9 cellular contexts compared by ENCODE assay signal in the genomic region with DNA sequence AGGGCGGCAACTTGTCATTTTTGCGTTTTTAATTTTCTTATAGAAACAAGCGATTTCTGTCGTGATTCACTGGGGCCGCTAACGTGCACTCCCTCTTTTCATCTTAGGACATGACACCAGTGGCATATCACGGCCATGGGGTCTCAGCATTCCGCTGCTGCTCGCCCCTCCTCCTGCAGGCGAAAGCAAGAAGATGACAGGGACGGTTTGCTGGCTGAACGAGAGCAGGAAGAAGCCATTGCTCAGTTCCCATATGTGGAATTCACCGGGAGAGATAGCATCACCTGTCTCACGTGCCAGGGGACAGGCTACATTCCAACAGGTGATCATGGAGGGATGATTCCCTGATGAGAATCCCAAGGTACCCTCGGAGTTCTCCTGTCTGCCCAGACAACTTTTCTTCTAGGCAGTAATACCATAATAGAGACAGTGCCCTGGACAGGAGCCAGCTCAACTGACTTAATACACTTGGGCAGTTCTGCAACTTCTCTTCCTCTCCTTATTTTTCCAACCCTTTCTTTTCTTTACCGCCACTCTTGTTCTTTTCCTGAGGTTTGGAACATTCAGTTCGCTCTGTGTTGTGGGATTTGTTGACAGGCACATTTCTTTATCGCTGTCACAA. TPM values are rescaled to one million over a fixed set of nuclear protein-coding genes. Genes with fewer than 3 reads are reported as not detected.
DNase-seq lines count a peak whose midpoint lies in the region; ATAC-seq, FAIRE-seq and TF ChIP-seq lines count a peak whose summit lies in the region.
"Had no signal": no experiment of that assay in that cellular context is flagged by ENCODE, and none has a peak within 500 bp of the region (broad histone marks: within the 10 kb centered on the region; RNA-seq: fewer than 3 reads in every experiment).

No MANE protein-coding gene starts in this region.

- peaks cover 31% of the 10 kb centered on the region for H3K27me3 Mint-ChIP-seq in T-helper 2 cell treated with Interferon-gamma antibody and Interleukin-4, amounts not matched to agents 5 μg/mL and 100 μg/mL, for 36 hours (ENCODE audit: low read depth)

- no peak overlapping the region for H3K27ac ChIP-seq in fibroblast of lung (ENCODE audit: insufficient read depth, low read length)
- no peak overlapping the region for H3K27ac ChIP-seq in pancreas

- 0 out of 2 replicates have a peak, but pooled peaks cover 2% of the 10 kb centered on the region for H3K36me3 ChIP-seq in BJ (ENCODE audit: control insufficient read depth, insufficient read depth, low read length)
- H3K36me3 ChIP-seq in HAP-1 (replicated peaks) = peaks cover 41% of the 10 kb centered on the region
- H3K36me3 ChIP-seq in fibroblast of lung (ENCODE audit: control insufficient read depth, insufficient read depth, low read length) = peaks cover 6% of the 10 kb centered on the region
- peaks cover 0 to 10% (median 0%) of the 10 kb centered on the region in 3 donors for H3K36me3 ChIP-seq in pancreas

- peak overlapping the region; percentile 99 for H3K4me3 Mint-ChIP-seq in T-helper 2 cell treated with Interferon-gamma antibody and Interleukin-4, amounts not matched to agents 5 μg/mL and 100 μg/mL, for 36 hours

- H2AFZ ChIP-seq in fibroblast of lung (ENCODE audit: low read length) = peak overlapping the region; percentile 84

- no peak for FAIRE-seq in pancreas (lab: Jason Lieb, UNC)

- peak overlapping the region; percentile 99 for H3K4me2 ChIP-seq in fibroblast of lung (ENCODE audit: extremely low read depth, insufficient read depth, low read length)

- CTCF ChIA-PET in BJ (lab: Yijun Ruan, JAX) = interaction anchor here (0.6 to 6.0 kb wide), 24 partner anchors 12 to 248 kb away, joined by 3 to 85 read pairs (median 4); a partner anchor contains a TSS

- intact Hi-C loops in pancreas (cut with DNase I) = no loop called here

- peaks cover 32% of the 10 kb centered on the region for H3K4me1 Mint-ChIP-seq in T-helper 2 cell treated with Interferon-gamma antibody and Interleukin-4, amounts not matched to agents 5 μg/mL and 100 μg/mL, for 36 hours (ENCODE audit: low read depth)

- H3K9ac ChIP-seq in fibroblast of lung (ENCODE audit: insufficient read depth, low read length) = peak overlapping the region; percentile 48

- H3K27me3 ChIP-seq in BJ (ENCODE audit: control insufficient read depth, insufficient read depth, low read length) (peaks cover 4% of the 10 kb centered on the region; the same call in 1 of the 2 replicates), HAP-1 (ENCODE audit: low read depth) (no peaks in the 10 kb centered on the region), fibroblast of lung (ENCODE audit: control insufficient read depth, insufficient read depth, low read length) (no peaks in the 10 kb centered on the region), pancreas (no peaks in the 10 kb centered on the region)

- no peak for TF ChIP-seq CTCF in BJ (IDR thresholded peaks at IDR 0.05; ENCODE audit: insufficient read depth, low read depth, low read length)
- TF ChIP-seq CTCF in fibroblast of lung (conservative IDR thresholded peaks at IDR 0.05 in 1 of 2, IDR thresholded peaks at IDR 0.05 in 1 of 2; ENCODE audit: low read depth in 1 of 2, low read length in 2 of 2) = no peak
- TF ChIP-seq CTCF in pancreas (IDR thresholded peaks at IDR 0.05) = no peak

- H3K79me2 ChIP-seq in fibroblast of lung (ENCODE audit: control insufficient read depth, insufficient read depth, low read length) = no peaks in the 10 kb centered on the region

- peaks cover 45% of the 10 kb centered on the region for H3K36me3 Mint-ChIP-seq in T-helper 2 cell treated with Interferon-gamma antibody and Interleukin-4, amounts not matched to agents 5 μg/mL and 100 μg/mL, for 36 hours (ENCODE audit: low read depth)

- in situ Hi-C loops in HAP-1 (cut with MboI; ENCODE audit: low sequenced_read_pairs) = no loop called here

- POLR2A ChIA-PET in BJ (lab: Charles Lee) = no interaction called here

- no peaks in the 10 kb centered on the region for H3K9me3 ChIP-seq in HAP-1
- H3K9me3 ChIP-seq in fibroblast of lung (ENCODE audit: control insufficient read depth, insufficient read depth, low read depth, low read length) = no peaks in the 10 kb centered on the region
- no peaks in the 10 kb centered on the region for H3K9me3 ChIP-seq in pancreas

- peak overlapping the region; percentile 93 for H3K4me3 ChIP-seq in BJ (ENCODE audit: low read depth, low read length)
- peak overlapping the region; percentile 76 for H3K4me3 ChIP-seq in HAP-1
- peak overlapping the region; percentile 65 to 88 (median 74) for H3K4me3 ChIP-seq in fibroblast of lung (replicated peaks in 1 of 4; ENCODE audit: control extremely low read depth in 1 of 4, insufficient read depth in 1 of 4, low read depth in 3 of 4, low read length in 4 of 4)
- H3K4me3 ChIP-seq in pancreas = peak overlapping the region; percentile 83 to 98 (median 94)

- no peaks in the 10 kb centered on the region for H4K20me1 ChIP-seq in fibroblast of lung (ENCODE audit: control insufficient read depth, extremely low read depth, insufficient read depth, low read length)

- ATAC-seq in pancreas (peak in 3 of 4 donors; percentile 5 to 7 (median 7)), GM19467 (IDR thresholded peaks at IDR 0.05; ENCODE audit: unreplicated experiment) (no peak)

- H3K9me3 Mint-ChIP-seq in T-helper 2 cell treated with Interferon-gamma antibody and Interleukin-4, amounts not matched to agents 5 μg/mL and 100 μg/mL, for 36 hours = no peaks in the 10 kb centered on the region

- peak overlapping the region; percentile 17 for H3K27ac Mint-ChIP-seq in T-helper 2 cell treated with Interferon-gamma antibody and Interleukin-4, amounts not matched to agents 5 μg/mL and 100 μg/mL, for 36 hours

- WGBS in pancreas, 2 donors = 16 to 17% methylated on average over 18 of the region's 18 CpGs

- DNase-seq in BJ (ENCODE audit: low read depth) (no peak), HAP-1 (ENCODE audit: low spot score in 2 of 2) (no peak), fibroblast of lung (ENCODE audit: low read depth in 2 of 2) (no peak), pancreas (peak in 1 of 6 donors; percentile 22), putamen (ENCODE audit: low spot score) (no peak), NK-92 (lab: John Stamatoyannopoulos, UW; ENCODE audit: unreplicated experiment) (no peak)
- peak; percentile 7 for DNase-seq in T-helper 2 cell treated with Interferon-gamma antibody and Interleukin-4, amounts not matched to agents 5 μg/mL and 100 μg/mL, for 36 hours (ENCODE audit: low spot score)

- H3K4me1 ChIP-seq in HAP-1 (peaks cover 10% of the 10 kb centered on the region), fibroblast of lung (ENCODE audit: control insufficient read depth, extremely low read depth, insufficient read depth, low read length) (peaks cover 8% of the 10 kb centered on the region), pancreas (no peaks in the 10 kb centered on the region)

RNA-seq across cellular contexts. Expression of a gene that starts 0.8 kb away (rescaled TPM):
- 188 and 217 TPM in 2 replicates for polyA plus RNA-seq in BJ (2011; rRNA removed)
- polyA minus RNA-seq in BJ (2011; rRNA and poly(A)+ RNA removed) = 41.0 and 101 TPM in 2 replicates
- 56.5 and 91.7 TPM in 2 replicates for total RNA-seq in fibroblast of lung
- polyA plus RNA-seq in fibroblast of lung = 85.0 and 166 TPM in 2 replicates
- 42.0 and 83.4 TPM in 2 replicates for polyA plus RNA-seq in fibroblast of lung (2012)
- polyA minus RNA-seq in fibroblast of lung (ENCODE audit: low replicate concordance) = 100 and 143 TPM in 2 replicates
- total RNA-seq in pancreas = 10 to 100 TPM; 25.6 to 42.1 (median 31.7) TPM
- polyA plus RNA-seq in pancreas = 10 to 100 TPM; 24.7 to 44.7 TPM

RNA-seq across cellular contexts. Expression of a gene that starts 40.1 kb away (rescaled TPM):
- not detected in 2 replicates for polyA plus RNA-seq in BJ (2011; rRNA removed)
- polyA minus RNA-seq in BJ (2011; rRNA and poly(A)+ RNA removed) = 0.05 TPM in 1 of 2 replicates, not detected in the other
- total RNA-seq in fibroblast of lung = not detected in 2 replicates
- polyA plus RNA-seq in fibroblast of lung = not detected in 2 replicates
- not detected in 2 replicates for polyA plus RNA-seq in fibroblast of lung (2012)
- polyA minus RNA-seq in fibroblast of lung (ENCODE audit: low replicate concordance) = not detected in 2 replicates
- total RNA-seq in pancreas = under 1 TPM in 1 of 6 donors, not detected in 5; 0.06 TPM
- under 1 TPM; 0.04 to 0.12 TPM for polyA plus RNA-seq in pancreas
- total RNA-seq: pulmonary artery endothelial cell had no signal

RNA-seq across cellular contexts. Expression of a gene that starts 59.4 kb away (rescaled TPM):
- polyA plus RNA-seq in BJ (2011; rRNA removed) (23.3 and 40.5 TPM in 2 replicates), fibroblast of lung (24.4 and 33.9 TPM in 2 replicates), pancreas (1 to 10 TPM; 1.2 to 1.7 TPM)
- polyA minus RNA-seq in BJ (2011; rRNA and poly(A)+ RNA removed) = 21.3 and 33.2 TPM in 2 replicates
- total RNA-seq in fibroblast of lung (9.8 and 16.2 TPM in 2 replicates), pancreas (1 to 10 TPM; 1.3 to 5.5 (median 3.5) TPM)
- polyA plus RNA-seq in fibroblast of lung (2012) = 13.8 and 18.4 TPM in 2 replicates
- polyA minus RNA-seq in fibroblast of lung (ENCODE audit: low replicate concordance) = 32.6 and 72.8 TPM in 2 replicates
